ENCODE assay signal across 14 cellular contexts in the genomic region with DNA sequence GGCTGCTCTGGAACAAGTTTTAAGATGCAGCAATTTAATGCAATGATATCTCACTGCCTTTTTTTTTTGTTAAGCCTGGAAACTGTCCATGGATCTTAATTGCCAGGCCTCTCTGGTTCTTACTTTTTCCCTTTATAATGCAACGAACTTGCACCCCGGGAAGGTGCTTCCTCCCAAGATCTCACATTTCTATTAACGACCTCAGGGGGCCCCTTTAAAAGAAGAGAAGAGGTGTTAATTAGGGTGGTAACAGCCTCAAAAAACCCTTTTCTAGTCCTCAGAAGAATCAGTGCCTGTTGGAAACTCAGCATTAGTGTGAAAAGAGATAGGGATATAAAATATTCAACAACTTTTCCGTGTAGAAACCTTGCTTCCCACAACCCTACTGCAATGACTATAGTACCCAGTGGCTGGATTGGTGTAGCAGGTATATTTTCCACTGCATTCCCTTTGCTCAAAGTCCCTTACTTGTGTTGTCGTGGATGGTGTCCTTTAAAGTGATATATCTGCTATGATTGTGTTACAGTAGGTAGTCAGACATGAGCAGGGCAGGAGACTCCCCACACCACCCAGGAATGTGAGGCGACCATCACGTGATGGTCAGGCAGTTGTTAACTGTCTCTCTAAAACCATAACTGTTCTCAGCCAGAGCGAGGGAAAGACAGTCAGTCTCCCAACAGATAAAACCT.
DNase-seq lines count a peak whose midpoint lies in the region; ATAC-seq, FAIRE-seq and TF ChIP-seq lines count a peak whose summit lies in the region.
"Had no signal": no experiment of that assay in that cellular context is flagged by ENCODE, and none has a peak within 500 bp of the region (broad histone marks: within the 10 kb centered on the region; RNA-seq: fewer than 3 reads in every experiment).

No MANE protein-coding gene starts in this region.

- no peak overlapping the region for H3K56ac ChIP-seq in H9 (ENCODE audit: insufficient read length, low read depth, low read length)

- CTCF ChIA-PET in K562 (lab: Yijun Ruan, JAX; ENCODE audit: low intra/inter-chr PET ratio), result no interaction called here

- H4K5ac ChIP-seq in H9 (ENCODE audit: insufficient read length, low read depth, low read length), result no peak overlapping the region

- peak overlapping the region in 1 of 2 experiments; percentile 60; a peak in 1 of 5 replicates for H3K4me3 Mint-ChIP-seq in H9

- H2BK12ac ChIP-seq in H9 (ENCODE audit: insufficient read length, low read depth, low read length) (no peak overlapping the region), trophoblast cell (ENCODE audit: low read length) (no peak overlapping the region)

- H4K20me1 ChIP-seq in H9 (ENCODE audit: control insufficient read depth, insufficient read depth, insufficient read length) (no peaks in the 10 kb centered on the region), K562 (replicated peaks; ENCODE audit: control insufficient read depth, insufficient read depth, low read length) (no peaks in the 10 kb centered on the region)
- H4K20me1 ChIP-seq: BLaER1 had no signal

- no peak for FAIRE-seq in K562 (lab: Jason Lieb, UNC)
- FAIRE-seq: HepG2 had no signal

- peaks cover 47 to 48% of the 10 kb centered on the region in 2 experiments for H3K4me1 Mint-ChIP-seq in H9

- H2BK5ac ChIP-seq in H9 (ENCODE audit: insufficient read length, low read length) (no peak overlapping the region), trophoblast cell (ENCODE audit: low read depth, low read length, poor library complexity) (no peak overlapping the region)

- no TSS peak for BruUV-seq in K562 (replicated peaks; lab: Mats Ljungman, UMichigan)

- H3K4me2 ChIP-seq in H9 (ENCODE audit: insufficient read depth, insufficient read length, low read length) (peak overlapping the region; percentile 19), K562 (ENCODE audit: insufficient read depth, low read length) (no peak overlapping the region), trophoblast cell (ENCODE audit: low read length) (no peak overlapping the region)
- H3K4me2 ChIP-seq: BLaER1 had no signal

- no peak for TF ChIP-seq EP300 in K562 (IDR thresholded peaks at IDR 0.05; ENCODE audit: low read length)

- no CpG with 5 or more reads among the region's 8 CpGs for WGBS in H9 (ENCODE audit: extremely low coverage, insufficient read length, low lambda C conversion rate)
- under 1% methylated on average over 8 of the region's 8 CpGs for WGBS in K562 (ENCODE audit: insufficient coverage, low coverage, missing lambda C conversion rate)
- no CpG with 5 or more reads among the region's 8 CpGs for WGBS in trophoblast cell (ENCODE audit: extremely low coverage, insufficient coverage, insufficient read length)

- POLR2A ChIA-PET in K562 (lab: Yijun Ruan, JAX), result no interaction called here

- no peak overlapping the region for H3T11ph ChIP-seq in H9 (ENCODE audit: low read length)

- H3K4ac ChIP-seq in H9 (ENCODE audit: low read depth, low read length), result no peak overlapping the region
- no peak overlapping the region for H3K4ac ChIP-seq in trophoblast cell (ENCODE audit: low read depth, low read length)

- H3K27ac ChIP-seq in H9 (ENCODE audit: insufficient read length, low read depth, low read length) (no peak overlapping the region), K562 (ENCODE audit: extremely low read depth, low read depth, low read length) (no peak overlapping the region), iPS-20b (ENCODE audit: low read length) (peak overlapping the region; percentile 73), trophoblast cell (ENCODE audit: low read depth, low read length) (no peak overlapping the region)
- H3K27ac ChIP-seq: BLaER1 had no signal

- H3K4me1 ChIP-seq in H9 (ENCODE audit: insufficient read depth, low read length) (peaks cover 14% of the 10 kb centered on the region), K562 (replicated peaks in 1 of 2; ENCODE audit: control insufficient read depth in 2 of 2, insufficient read depth in 2 of 2, low read length in 2 of 2) (no peaks in the 10 kb centered on the region; a peak in 1 of 5 replicates), iPS-20b (ENCODE audit: insufficient read depth, low read length) (peaks cover 16% of the 10 kb centered on the region), trophoblast cell (ENCODE audit: control insufficient read depth in 1 of 2, insufficient read depth in 2 of 2, low read length in 2 of 2) (peaks cover 5% of the 10 kb centered on the region in 2 experiments)
- H3K4me1 ChIP-seq: BLaER1 had no signal

- H4K91ac ChIP-seq in H9 (ENCODE audit: insufficient read length, low read depth, low read length) (no peak overlapping the region), trophoblast cell (ENCODE audit: low read depth, low read length) (peak overlapping the region; percentile 8)

- H3K18ac ChIP-seq in H9 (ENCODE audit: insufficient read length, low read depth, low read length), result peak overlapping the region; percentile 63
- no peak overlapping the region for H3K18ac ChIP-seq in trophoblast cell (ENCODE audit: low read length)

- H3K79me2 ChIP-seq in H9 (ENCODE audit: insufficient read depth, low read length) (no peaks in the 10 kb centered on the region), K562 (ENCODE audit: control insufficient read depth, insufficient read depth, low read length) (no peaks in the 10 kb centered on the region), trophoblast cell (ENCODE audit: control insufficient read depth, insufficient read depth, low read length, poor library complexity) (no peaks in the 10 kb centered on the region)

- no peak for TF ChIP-seq RAD21 in K562 (CRISPR knock-in tag; conservative IDR thresholded peaks at IDR 0.05 in 1 of 2, IDR thresholded peaks at IDR 0.05 in 1 of 2)

- H3K23ac ChIP-seq in H9 (ENCODE audit: insufficient read length, low read depth, low read length) (no peak overlapping the region), trophoblast cell (ENCODE audit: low read length) (no peak overlapping the region)

- ATAC-seq in K562, result no peak
- ATAC-seq: HepG2 had no signal

- H3K4me3 ChIP-seq in K562, result no peak overlapping the region
- H3K4me3 ChIP-seq in iPS-20b (ENCODE audit: low read length), result peak overlapping the region; percentile 36; the same call in 1 of the 2 replicates
- H3K4me3 ChIP-seq in trophoblast cell (ENCODE audit: low read depth, low read length), result no peak overlapping the region
- H3K4me3 ChIP-seq: BLaER1 had no signal

- H2BK120ac ChIP-seq in H9 (ENCODE audit: low read depth, low read length, poor library complexity, severe bottlenecking) (no peak overlapping the region), trophoblast cell (ENCODE audit: insufficient read depth, low read length, poor library complexity) (no peak overlapping the region)

- no peak overlapping the region for H2AFZ ChIP-seq in H9 (ENCODE audit: low read length)
- peak overlapping the region; percentile 17; the same call in 1 of the 2 replicates for H2AFZ ChIP-seq in K562 (ENCODE audit: low read depth, low read length)
- no peak overlapping the region for H2AFZ ChIP-seq in trophoblast cell (ENCODE audit: insufficient read depth, low read length, poor library complexity)

- H3K36me3 ChIP-seq in K562 (ENCODE audit: control insufficient read depth, insufficient read depth, low read length) (no peaks in the 10 kb centered on the region), iPS-20b (ENCODE audit: insufficient read depth, low read depth, low read length) (no peaks in the 10 kb centered on the region), trophoblast cell (ENCODE audit: control insufficient read depth in 1 of 2, insufficient read depth in 2 of 2, low read length in 2 of 2) (no peaks in the 10 kb centered on the region)
- H3K36me3 ChIP-seq: BLaER1 had no signal

- H4K8ac ChIP-seq in H9 (replicated peaks; ENCODE audit: insufficient read length, low read depth, low read length) (no peak overlapping the region), trophoblast cell (ENCODE audit: low read depth, low read length) (no peak overlapping the region)

- peaks cover 2% of the 10 kb centered on the region for H3K27me3 Mint-ChIP-seq in H9 (ENCODE audit: low read depth)

- in situ Hi-C loops in K562 (cut with MboI) (no loop called here), KBM-7 (cut with MboI; ENCODE audit: low pct_unique_long_range_greater_than_20kb, low sequenced_read_pairs) (no loop called here)

- H3K36me3 Mint-ChIP-seq in H9 (ENCODE audit: insufficient read depth in 1 of 3, low read depth in 3 of 3), result no peaks in the 10 kb centered on the region

- no peaks in the 10 kb centered on the region for H3K9me3 Mint-ChIP-seq in H9

- H3K14ac ChIP-seq in H9 (ENCODE audit: insufficient read depth, low read length) (no peak overlapping the region), trophoblast cell (ENCODE audit: low read length) (no peak overlapping the region)

- H2BK15ac ChIP-seq in H9 (ENCODE audit: low read depth, low read length), result no peak overlapping the region

- DNase-seq in H9 (no peak), K562 (ENCODE audit: extremely low read depth in 1 of 4, low spot score in 3 of 4) (no peak), trophoblast cell (no peak), HuH-7 (ENCODE audit: low spot score) (no peak), KBM-7 (no peak)
- no peak for DNase-seq in activated naive CD4-positive, alpha-beta T cell treated with Interleukin-2 at 50 U/mL for 16 hours
- DNase-seq: 8988T, AML-193, DMS53, GF-D8, H7 had no signal

- no peaks in the 10 kb centered on the region for H3K9me1 ChIP-seq in K562 (ENCODE audit: control insufficient read depth, insufficient read depth, low read length)

- H2AK5ac ChIP-seq in H9 (ENCODE audit: insufficient read length, low read length), result no peak overlapping the region
- no peak overlapping the region for H2AK5ac ChIP-seq in trophoblast cell (ENCODE audit: low read length)

- TF ChIP-seq POLR2A in K562 (conservative IDR thresholded peaks at IDR 0.05), result no peak

- no peak overlapping the region for H4K12ac ChIP-seq in trophoblast cell (ENCODE audit: low read depth, low read length)

- TF ChIP-seq CTCF in H9 (conservative IDR thresholded peaks at IDR 0.05) (no peak), K562 (IDR thresholded peaks at IDR 0.05 in 2 of 3, conservative IDR thresholded peaks at IDR 0.05 in 1 of 3; ENCODE audit: insufficient read depth in 2 of 3, low read depth in 1 of 3, low read length in 3 of 3) (no peak)

- H3K27ac Mint-ChIP-seq in H9, result peak overlapping the region; percentile 45 to 98 (median 65); a peak in 6 of 7 replicates

- H3K27me3 ChIP-seq in H9 (ENCODE audit: insufficient read depth, low read length), result no peaks in the 10 kb centered on the region
- H3K27me3 ChIP-seq in K562 (ENCODE audit: control insufficient read depth in 2 of 2, insufficient read depth in 2 of 2, low read length in 2 of 2), result peaks cover 0 to 11% of the 10 kb centered on the region in 2 experiments; a peak in 4 of 5 replicates
- no peaks in the 10 kb centered on the region for H3K27me3 ChIP-seq in iPS-20b (ENCODE audit: insufficient read depth, low read length)
- no peaks in the 10 kb centered on the region for H3K27me3 ChIP-seq in trophoblast cell (ENCODE audit: insufficient read depth, low read length)
- H3K27me3 ChIP-seq: BLaER1 had no signal

- H2BK20ac ChIP-seq in H9 (ENCODE audit: low read depth, low read length, poor library complexity, severe bottlenecking), result no peak overlapping the region

- H3K9me3 ChIP-seq in H9 (ENCODE audit: control insufficient read depth, low read depth, low read length) (no peaks in the 10 kb centered on the region), K562 (replicated peaks; ENCODE audit: control insufficient read depth, insufficient read depth, low read depth, low read length) (no peaks in the 10 kb centered on the region), iPS-20b (ENCODE audit: insufficient read depth, low read depth, low read length) (no peaks in the 10 kb centered on the region), trophoblast cell (ENCODE audit: insufficient read depth, low read depth, low read length) (no peaks in the 10 kb centered on the region)
- H3K9me3 ChIP-seq: BLaER1 had no signal

- intact Hi-C loops in K562 (cut with micrococcal nuclease), result loop anchor here (10.0 kb wide), 1 partner anchor 736 kb away; no protein-coding TSS in a partner anchor

- H3K79me1 ChIP-seq in H9 (ENCODE audit: insufficient read depth, low read depth, low read length, poor library complexity, severe bottlenecking), result no peaks in the 10 kb centered on the region
- peaks cover 1% of the 10 kb centered on the region for H3K79me1 ChIP-seq in trophoblast cell (ENCODE audit: low read length)

- H3K23me2 ChIP-seq in H9 (ENCODE audit: insufficient read length, low read depth, low read length, poor library complexity, severe bottlenecking), result no peaks in the 10 kb centered on the region

- H3K9ac ChIP-seq in H9 (ENCODE audit: extremely low read depth, insufficient read length, low read length) (no peak overlapping the region), K562 (ENCODE audit: insufficient read depth in 1 of 2, low read depth in 2 of 2, low read length in 2 of 2) (no peak overlapping the region), iPS-20b (ENCODE audit: low read depth, low read length) (peak overlapping the region; percentile 5; the same call in 1 of the 2 replicates), trophoblast cell (ENCODE audit: low read length) (no peak overlapping the region)
- H3K9ac ChIP-seq: BLaER1 had no signal
